Comparison of ENCODE assay signal across 11 cellular contexts in the genomic region with DNA sequence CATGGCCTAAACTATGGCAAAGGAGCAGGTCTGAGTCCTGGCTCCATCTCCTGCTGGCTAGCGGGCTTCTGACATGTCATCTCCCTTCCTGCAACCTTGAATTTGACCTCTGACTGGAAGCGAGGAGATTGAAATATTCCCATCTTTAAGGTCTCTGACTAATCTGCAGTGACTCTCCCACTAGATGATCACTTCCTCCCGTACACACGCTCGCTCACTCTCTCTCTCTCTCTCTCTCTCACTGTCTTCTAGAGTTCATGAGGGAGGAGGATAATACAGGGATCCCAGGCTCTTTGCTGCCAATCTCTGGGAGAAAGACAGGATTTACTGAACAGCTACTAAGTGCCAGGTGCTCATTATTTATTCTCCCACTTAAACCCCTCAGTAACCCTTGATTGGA.
A peak's percentile ranks its signal among the peaks of the same experiment; 100 is the strongest.
DNase-seq lines count a peak whose midpoint lies in the region; ATAC-seq and TF ChIP-seq lines count a peak whose summit lies in the region.
"Had no signal": no experiment of that assay in that cellular context is flagged by ENCODE, and none has a peak within 500 bp of the region (broad histone marks: within the 10 kb centered on the region; RNA-seq: fewer than 3 reads in every experiment).

No MANE protein-coding gene starts in this region.

- H3K4me1 ChIP-seq in GM23248 (ENCODE audit: insufficient read depth) (peaks cover 42% of the 10 kb centered on the region), RWPE2 (ENCODE audit: insufficient read depth, poor library complexity, severe bottlenecking) (peaks cover 12% of the 10 kb centered on the region), skeletal muscle tissue (ENCODE audit: control insufficient read depth in 3 of 3, insufficient read depth in 3 of 3, low read length in 3 of 3) (peaks cover 7 to 15% (median 7%) of the 10 kb centered on the region in 3 donors)

- no peak for TF ChIP-seq CTCF in RWPE2 (IDR thresholded peaks at IDR 0.05; ENCODE audit: poor library complexity, severe bottlenecking)

- H3K4me3 ChIP-seq in GM23248 (peak overlapping the region; percentile 23), RWPE2 (ENCODE audit: severe bottlenecking) (no peak overlapping the region), skeletal muscle tissue (ENCODE audit: low read length in 3 of 3) (no peak overlapping the region)
- H3K4me3 ChIP-seq: lung had no signal

- no peaks in the 10 kb centered on the region for H3K9me2 ChIP-seq in GM23248 (ENCODE audit: insufficient read depth)

- 1 to 3% methylated on average over 5 of the region's 5 CpGs for WGBS in GM23248 (ENCODE audit: low coverage in 1 of 2, low lambda C conversion rate in 2 of 2, missing lambda C conversion rate in 2 of 2), 2 experiments

- H3F3A ChIP-seq in GM23248 (ENCODE audit: insufficient read depth) = peaks cover 38% of the 10 kb centered on the region

- DNase-seq in GM23248 (peak; percentile 89), RWPE2 (ENCODE audit: low spot score) (no peak), fibroblast of peridontal ligament (ENCODE audit: extremely low read depth) (peak; percentile 82), amniotic stem cell (lab: John Stamatoyannopoulos, UW) (no peak), GF-D8 (lab: John Stamatoyannopoulos, UW) (no peak), globus pallidus (ENCODE audit: low spot score) (no peak), activated gamma-delta T cell treated with Interleukin-2 at 50 U/mL for 16 hours (no peak)
- DNase-seq: stimulated activated CD8-positive, alpha-beta memory T cell treated with anti-CD3 and anti-CD28 coated beads, Interleukin-4, amount 100 ng/mL, for 48 hours had no signal

- no peaks in the 10 kb centered on the region for H3K79me2 ChIP-seq in GM23248 (ENCODE audit: insufficient read depth)

- peak; percentile 74 for ATAC-seq in RWPE2 (ENCODE audit: low read depth)
- ATAC-seq: Panc1 had no signal

- no peak overlapping the region for H2AFZ ChIP-seq in GM23248

- no peaks in the 10 kb centered on the region for H3K36me3 ChIP-seq in GM23248 (ENCODE audit: low read depth)
- no peaks in the 10 kb centered on the region for H3K36me3 ChIP-seq in RWPE2 (ENCODE audit: low read depth)
- H3K36me3 ChIP-seq in skeletal muscle tissue (ENCODE audit: control insufficient read depth in 3 of 3, insufficient read depth in 3 of 3, low read length in 3 of 3) = no peaks in the 10 kb centered on the region

- H3K9ac ChIP-seq in GM23248 (peak overlapping the region; percentile 50), skeletal muscle tissue (ENCODE audit: low read depth in 1 of 3, low read length in 3 of 3) (no peak overlapping the region)

- in situ Hi-C loops in GM23248 (cut with MboI) = no loop called here

- H3K9me3 ChIP-seq in GM23248 (ENCODE audit: low read depth) = no peaks in the 10 kb centered on the region
- no peaks in the 10 kb centered on the region for H3K9me3 ChIP-seq in RWPE2 (ENCODE audit: severe bottlenecking)
- no peaks in the 10 kb centered on the region for H3K9me3 ChIP-seq in skeletal muscle tissue (ENCODE audit: control insufficient read depth in 3 of 3, low read length in 3 of 3)

- H4K20me1 ChIP-seq in GM23248 (ENCODE audit: insufficient read depth) = no peaks in the 10 kb centered on the region

- H3K4me2 ChIP-seq in GM23248 (ENCODE audit: unreplicated experiment) = peak overlapping the region; percentile 69

- H3K27ac ChIP-seq in GM23248 (peak overlapping the region; percentile 63), RWPE2 (ENCODE audit: poor library complexity, severe bottlenecking) (peak overlapping the region; percentile 67), skeletal muscle tissue (ENCODE audit: low read depth, low read length) (peak overlapping the region; percentile 15)

- H3K27me3 ChIP-seq in GM23248 (replicated peaks; ENCODE audit: insufficient read depth) (peaks cover 21% of the 10 kb centered on the region), RWPE2 (ENCODE audit: insufficient read depth, poor library complexity, severe bottlenecking) (no peaks in the 10 kb centered on the region), skeletal muscle tissue (ENCODE audit: control insufficient read depth in 3 of 3, insufficient read depth in 3 of 3, low read length in 3 of 3) (peaks cover 0 to 3% (median 0%) of the 10 kb centered on the region in 3 donors)

Comparison
In these comparisons a context has a peak if more than half of its experiments do, and no peak if none do; other contexts are left out.
1. DNase-seq: peak in GM23248 (single experiment) and fibroblast of peridontal ligament (single experiment); none in RWPE2 (single experiment), amniotic stem cell (single experiment), GF-D8 (single experiment), globus pallidus (single experiment) and activated gamma-delta T cell treated with Interleukin-2 at 50 U/mL for 16 hours (single experiment).
2. H3K27ac ChIP-seq: peak in every context shown above with its lines; median percentile 67 in RWPE2; 63 in GM23248; 15 in skeletal muscle tissue.